ENCODE assay signal across 19 cellular contexts in genomic region chr17:4233668-4234258, GRCh38. TPM values are rescaled to one million over a fixed set of nuclear protein-coding genes. Genes with fewer than 3 reads are reported as not detected.
DNase-seq lines count a peak whose midpoint lies in the region; ATAC-seq, FAIRE-seq and TF ChIP-seq lines count a peak whose summit lies in the region.
"Had no signal": no experiment of that assay in that cellular context is flagged by ENCODE, and none has a peak within 500 bp of the region (broad histone marks: within the 10 kb centered on the region; RNA-seq: fewer than 3 reads in every experiment).

No MANE protein-coding gene starts in this region.

- DNase-seq in activated naive CD8-positive, alpha-beta T cell treated with anti-CD3 and anti-CD28 coated beads for 36 hours = no peak
- DNase-seq in heart right ventricle (peak in 1 of 2 donors; percentile 39), pancreas (no peak), aorta (no peak), NCI-H345 treated with DMSO at 0.1 percent for 48 hours (lab: John Stamatoyannopoulos, UW; ENCODE audit: unreplicated experiment) (no peak)
- DNase-seq in activated naive CD4-positive, alpha-beta T cell treated with anti-CD3 and anti-CD28 coated beads, Interleukin-2, amount 50 U/mL, for 72 hours (ENCODE audit: low spot score in 2 of 2) = no peak
- DNase-seq: activated CD4-positive, CD25-positive, alpha-beta regulatory T cell treated with anti-CD3 and anti-CD28 coated beads, Interleukin-2, amount 50 U/mL, for 72 hours; activated CD8-positive, alpha-beta memory T cell treated with anti-CD3 and anti-CD28 coated beads, Interleukin-2, amount 50 U/mL, for 4 hours; body of pancreas; DMS79; immature natural killer cell; NCI-H187 treated with DMSO at 0.1 percent for 48 hours; NCI-H510A; stimulated activated CD4-positive, alpha-beta T cell treated with anti-CD3 and anti-CD28 coated beads, Interleukin-2, amount 100 ng/mL, for 48 hours had no signal

- no peaks in the 10 kb centered on the region for H3K27me3 Mint-ChIP-seq in activated naive CD8-positive, alpha-beta T cell
- H3K27me3 Mint-ChIP-seq in activated naive CD8-positive, alpha-beta T cell treated with anti-CD3 and anti-CD28 coated beads for 36 hours = no peaks in the 10 kb centered on the region
- H3K27me3 Mint-ChIP-seq: dendritic cell treated with granulocyte-macrophage colony-stimulating factor and Interleukin-4, amounts not matched to agents 40 ng/mL and 50 ng/mL, for 4 days had no signal

- H3K9me3 ChIP-seq in heart right ventricle = no peaks in the 10 kb centered on the region
- no peaks in the 10 kb centered on the region for H3K9me3 ChIP-seq in pancreas
- no peaks in the 10 kb centered on the region for H3K9me3 ChIP-seq in aorta (ENCODE audit: control insufficient read depth, low read length)
- H3K9me3 ChIP-seq: body of pancreas had no signal

- intact Hi-C loops in heart right ventricle (cut with DNase I) (loop anchor here in 1 of 10 donors (5.0 kb wide), 1 partner anchor 39 kb away; no protein-coding TSS in a partner anchor), pancreas (cut with DNase I) (no loop called here), aorta (cut with DNase I) (no loop called here)

- H3K9me3 Mint-ChIP-seq in activated naive CD8-positive, alpha-beta T cell (ENCODE audit: low read depth) = no peaks in the 10 kb centered on the region
- no peaks in the 10 kb centered on the region for H3K9me3 Mint-ChIP-seq in activated naive CD8-positive, alpha-beta T cell treated with anti-CD3 and anti-CD28 coated beads for 36 hours
- no peaks in the 10 kb centered on the region for H3K9me3 Mint-ChIP-seq in activated naive CD4-positive, alpha-beta T cell treated with anti-CD3 and anti-CD28 coated beads, Interleukin-2, amount 50 U/mL, for 72 hours
- H3K9me3 Mint-ChIP-seq: dendritic cell treated with granulocyte-macrophage colony-stimulating factor and Interleukin-4, amounts not matched to agents 40 ng/mL and 50 ng/mL, for 4 days; GM23338; immature natural killer cell; T-helper 2 cell treated with Interferon-gamma antibody and Interleukin-4, amounts not matched to agents 5 μg/mL and 100 μg/mL, for 36 hours had no signal

- no peak overlapping the region for H3K4me3 Mint-ChIP-seq in activated naive CD8-positive, alpha-beta T cell
- no peak overlapping the region for H3K4me3 Mint-ChIP-seq in activated naive CD8-positive, alpha-beta T cell treated with anti-CD3 and anti-CD28 coated beads for 36 hours
- H3K4me3 Mint-ChIP-seq: dendritic cell treated with granulocyte-macrophage colony-stimulating factor and Interleukin-4, amounts not matched to agents 40 ng/mL and 50 ng/mL, for 4 days; GM23338; immature natural killer cell; T-helper 2 cell treated with Interferon-gamma antibody and Interleukin-4, amounts not matched to agents 5 μg/mL and 100 μg/mL, for 36 hours had no signal

- H3K27me3 ChIP-seq in heart right ventricle = no peaks in the 10 kb centered on the region
- no peaks in the 10 kb centered on the region for H3K27me3 ChIP-seq in pancreas
- no peaks in the 10 kb centered on the region for H3K27me3 ChIP-seq in aorta (ENCODE audit: control insufficient read depth in 1 of 2, insufficient read depth in 2 of 2, low read length in 1 of 2)
- H3K27me3 ChIP-seq: body of pancreas had no signal

- H3K4me3 ChIP-seq in heart right ventricle = no peak overlapping the region
- no peak overlapping the region for H3K4me3 ChIP-seq in pancreas
- no peak overlapping the region for H3K4me3 ChIP-seq in aorta (ENCODE audit: low read length in 2 of 2)
- H3K4me3 ChIP-seq: body of pancreas, GM23338 had no signal

- peaks cover 4 to 76% (median 46%) of the 10 kb centered on the region in 9 donors for H3K4me1 ChIP-seq in heart right ventricle
- H3K4me1 ChIP-seq in pancreas = peaks cover 5 to 9% (median 8%) of the 10 kb centered on the region in 3 donors
- peaks cover 6 to 7% of the 10 kb centered on the region in 2 donors for H3K4me1 ChIP-seq in aorta (ENCODE audit: control insufficient read depth in 1 of 2, insufficient read depth in 2 of 2, low read length in 2 of 2)

- peaks cover 0 to 90% (median 11%) of the 10 kb centered on the region in 9 donors for H3K36me3 ChIP-seq in heart right ventricle
- peaks cover 0 to 13% (median 4%) of the 10 kb centered on the region in 3 donors for H3K36me3 ChIP-seq in pancreas
- H3K36me3 ChIP-seq in aorta (ENCODE audit: control insufficient read depth in 1 of 2, insufficient read depth in 2 of 2, low read length in 1 of 2) = peaks cover under 1 to 2% of the 10 kb centered on the region in 2 donors

- ATAC-seq in heart right ventricle (peak; percentile 44 to 84 (median 75)), pancreas (no peak), aorta (ENCODE audit: low FRiP score) (no peak), HG02642 (IDR thresholded peaks at IDR 0.05; ENCODE audit: poor library complexity, unreplicated experiment) (no peak)
- ATAC-seq in activated naive CD4-positive, alpha-beta T cell treated with anti-CD3 and anti-CD28 coated beads, Interleukin-2, amount 50 U/mL, for 72 hours = no peak
- ATAC-seq: body of pancreas, GM23338 had no signal

- peak overlapping the region; percentile 37 for H3K27ac Mint-ChIP-seq in activated naive CD8-positive, alpha-beta T cell
- no peak overlapping the region for H3K27ac Mint-ChIP-seq in activated naive CD8-positive, alpha-beta T cell treated with anti-CD3 and anti-CD28 coated beads for 36 hours
- peak overlapping the region in 1 of 2 donors; percentile 58 for H3K27ac Mint-ChIP-seq in activated naive CD4-positive, alpha-beta T cell treated with anti-CD3 and anti-CD28 coated beads, Interleukin-2, amount 50 U/mL, for 72 hours
- H3K27ac Mint-ChIP-seq: dendritic cell treated with granulocyte-macrophage colony-stimulating factor and Interleukin-4, amounts not matched to agents 40 ng/mL and 50 ng/mL, for 4 days; GM23338; T-helper 2 cell treated with Interferon-gamma antibody and Interleukin-4, amounts not matched to agents 5 μg/mL and 100 μg/mL, for 36 hours had no signal

- 54 to 74% methylated on average over 7 of the region's 7 CpGs for WGBS in heart right ventricle, 2 donors
- 93 to 95% methylated on average over 7 of the region's 7 CpGs for WGBS in pancreas, 2 donors
- 40 to 46% methylated on average over 7 of the region's 7 CpGs for WGBS in aorta, 2 donors

- peak; percentile 56 for FAIRE-seq in pancreas (lab: Jason Lieb, UNC)

- H3K27ac ChIP-seq in heart right ventricle (peak overlapping the region; percentile 40 to 87 (median 74)), pancreas (no peak overlapping the region), aorta (ENCODE audit: low read depth in 1 of 2, low read length in 2 of 2) (peak overlapping the region; percentile 67 to 71)
- H3K27ac ChIP-seq: body of pancreas had no signal

- H3K36me3 Mint-ChIP-seq in activated naive CD8-positive, alpha-beta T cell = peaks cover 16% of the 10 kb centered on the region
- H3K36me3 Mint-ChIP-seq in activated naive CD8-positive, alpha-beta T cell treated with anti-CD3 and anti-CD28 coated beads for 36 hours = peaks cover 11% of the 10 kb centered on the region
- peaks cover 0 to 6% of the 10 kb centered on the region in 2 donors for H3K36me3 Mint-ChIP-seq in activated naive CD4-positive, alpha-beta T cell treated with anti-CD3 and anti-CD28 coated beads, Interleukin-2, amount 50 U/mL, for 72 hours

- peaks cover 18% of the 10 kb centered on the region for H3K4me1 Mint-ChIP-seq in activated naive CD8-positive, alpha-beta T cell (ENCODE audit: low read depth)
- H3K4me1 Mint-ChIP-seq in activated naive CD8-positive, alpha-beta T cell treated with anti-CD3 and anti-CD28 coated beads for 36 hours = peaks cover 20% of the 10 kb centered on the region
- H3K4me1 Mint-ChIP-seq: GM23338 had no signal

- TF ChIP-seq CTCF in heart right ventricle (IDR thresholded peaks at IDR 0.05) (peak in 2 of 9 donors; percentile 15 to 19), pancreas (IDR thresholded peaks at IDR 0.05) (no peak)

RNA-seq across cellular contexts. Expression of gene ANKFY1, which starts 30.0 kb away (rescaled TPM):
- total RNA-seq in activated naive CD8-positive, alpha-beta T cell treated with anti-CD3 and anti-CD28 coated beads for 36 hours = 10 to 100 TPM; 29.4 to 31.4 TPM
- total RNA-seq in heart right ventricle (10 to 100 TPM; 18.7 to 34.4 (median 24.4) TPM), pancreas (10 to 100 TPM; 12.3 to 30.3 (median 17.2) TPM), aorta (10 to 100 TPM; 58.0 to 71.6 TPM)
- polyA plus RNA-seq in heart right ventricle (10 to 100 TPM in 1 of 2 donors, 1 to 10 TPM in 1; 8.6 to 12.8 TPM), pancreas (10 to 100 TPM; 11.3 to 12.5 TPM), aorta (10 to 100 TPM in 1 of 2 donors, 1 to 10 TPM in 1; 4.5 to 17.4 TPM)
- total RNA-seq in activated naive CD4-positive, alpha-beta T cell treated with anti-CD3 and anti-CD28 coated beads, Interleukin-2, amount 50 U/mL, for 72 hours = 10 to 100 TPM; 52.8 to 54.0 TPM

Comparison
In these comparisons a context has a peak if more than half of its experiments do, and no peak if none do; other contexts are left out.
1. ATAC-seq: peak in heart right ventricle (8 of 8); none in pancreas (0 of 4), aorta (single experiment), activated naive CD4-positive, alpha-beta T cell treated with anti-CD3 and anti-CD28 coated beads, Interleukin-2, amount 50 U/mL, for 72 hours (0 of 2) and HG02642 (single experiment).
2. H3K27ac ChIP-seq: peak in heart right ventricle (10 of 10) and aorta (2 of 2); none in pancreas (0 of 4).